10 cellular contexts compared by ENCODE assay signal in the genomic region with DNA sequence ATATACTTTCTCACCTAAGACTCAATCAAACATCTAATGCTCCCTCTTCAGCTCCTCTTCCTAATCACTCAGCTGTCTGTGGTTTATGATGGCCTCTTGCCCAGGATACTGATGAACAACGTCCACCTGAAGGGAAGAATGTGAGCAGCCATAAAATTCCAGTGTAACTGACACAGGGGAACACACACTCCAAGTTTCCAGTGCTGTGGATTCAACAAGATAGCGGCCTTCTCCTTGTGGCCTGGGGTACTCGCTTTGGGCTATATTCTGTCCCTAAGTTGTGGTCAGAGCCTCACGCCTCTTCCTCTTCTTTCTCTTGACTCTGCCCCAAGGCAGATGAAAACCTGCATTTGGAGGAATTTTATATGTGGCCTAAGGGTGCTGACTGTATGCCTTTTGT. TPM values are rescaled to one million over a fixed set of nuclear protein-coding genes. Genes with fewer than 3 reads are reported as not detected.
A peak's percentile ranks its signal among the peaks of the same experiment; 100 is the strongest.
DNase-seq lines count a peak whose midpoint lies in the region; ATAC-seq lines count a peak whose summit lies in the region.
"Had no signal": no experiment of that assay in that cellular context is flagged by ENCODE, and none has a peak within 500 bp of the region (broad histone marks: within the 10 kb centered on the region; RNA-seq: fewer than 3 reads in every experiment).

No MANE protein-coding gene starts in this region.

- H3K4me1 ChIP-seq in CD4-positive, CD25-positive, alpha-beta regulatory T cell (ENCODE audit: control insufficient read depth, insufficient read depth, low read length, poor library complexity, severe bottlenecking), result peaks cover 56% of the 10 kb centered on the region

- no peak overlapping the region for H3K4me3 ChIP-seq in CD4-positive, CD25-positive, alpha-beta regulatory T cell (ENCODE audit: low read depth, low read length)
- H3K4me3 ChIP-seq: smooth muscle cell had no signal

- no peaks in the 10 kb centered on the region for H3K36me3 ChIP-seq in CD4-positive, CD25-positive, alpha-beta regulatory T cell (ENCODE audit: control insufficient read depth, insufficient read depth, low read length)

- peaks cover 2% of the 10 kb centered on the region for H3K36me3 Mint-ChIP-seq in CD4-positive, CD25-positive, alpha-beta regulatory T cell
- H3K36me3 Mint-ChIP-seq in activated naive CD8-positive, alpha-beta T cell, result peaks cover 7% of the 10 kb centered on the region

- peaks cover 52 to 98% (median 78%) of the 10 kb centered on the region in 4 donors for H3K4me1 Mint-ChIP-seq in CD4-positive, CD25-positive, alpha-beta regulatory T cell
- peaks cover 91% of the 10 kb centered on the region for H3K4me1 Mint-ChIP-seq in activated naive CD8-positive, alpha-beta T cell (ENCODE audit: low read depth)

- H3K27me3 Mint-ChIP-seq in CD4-positive, CD25-positive, alpha-beta regulatory T cell, result no peaks in the 10 kb centered on the region
- H3K27me3 Mint-ChIP-seq in activated naive CD8-positive, alpha-beta T cell, result no peaks in the 10 kb centered on the region

- peak overlapping the region; percentile 88 to 94 (median 90) for H3K27ac Mint-ChIP-seq in CD4-positive, CD25-positive, alpha-beta regulatory T cell
- H3K27ac Mint-ChIP-seq in activated naive CD8-positive, alpha-beta T cell, result peak overlapping the region; percentile 79

- H3K4me3 Mint-ChIP-seq in CD4-positive, CD25-positive, alpha-beta regulatory T cell, result peak overlapping the region in 1 of 4 donors; percentile 48
- H3K4me3 Mint-ChIP-seq in activated naive CD8-positive, alpha-beta T cell, result no peak overlapping the region

- H3K27me3 ChIP-seq in CD4-positive, CD25-positive, alpha-beta regulatory T cell (ENCODE audit: control insufficient read depth, insufficient read depth, low read length), result no peaks in the 10 kb centered on the region

- H3K27ac ChIP-seq in CD4-positive, CD25-positive, alpha-beta regulatory T cell (ENCODE audit: insufficient read depth, low read length, poor library complexity, severe bottlenecking), result peak overlapping the region; percentile 44

- H3K9me3 Mint-ChIP-seq in CD4-positive, CD25-positive, alpha-beta regulatory T cell, result peaks cover 0 to 7% (median 0%) of the 10 kb centered on the region in 7 donors
- no peaks in the 10 kb centered on the region for H3K9me3 Mint-ChIP-seq in activated naive CD8-positive, alpha-beta T cell (ENCODE audit: low read depth)

- in situ Hi-C loops in ACHN (cut with HindIII; ENCODE audit: low pct_ligation_motif_present, low pct_unique_long_range_greater_than_20kb, low sequenced_read_pairs), result no loop called here

- H3K9me3 ChIP-seq in CD4-positive, CD25-positive, alpha-beta regulatory T cell (ENCODE audit: control insufficient read depth in 2 of 2, low read length in 2 of 2), result no peaks in the 10 kb centered on the region

- no peak for DNase-seq in CD4-positive, CD25-positive, alpha-beta regulatory T cell
- DNase-seq in HT1080 (ENCODE audit: low read depth) (peak; percentile 40), myocyte (ENCODE audit: low read depth) (peak; percentile 46), ACHN (no peak), NCI-H2171 treated with DMSO at 0.1 percent for 48 hours (lab: John Stamatoyannopoulos, UW) (no peak), SW480 (ENCODE audit: low spot score) (no peak)
- DNase-seq: NCI-H446 had no signal

- no peak for ATAC-seq in CD4-positive, CD25-positive, alpha-beta regulatory T cell (ENCODE audit: low read depth in 2 of 2)
- no peak for ATAC-seq in HG02852 (IDR thresholded peaks at IDR 0.05; ENCODE audit: unreplicated experiment)

RNA-seq across cellular contexts. Expression of a gene that starts 11.7 kb away (rescaled TPM):
- 87.8 TPM for total RNA-seq in CD4-positive, CD25-positive, alpha-beta regulatory T cell
- polyA plus RNA-seq in CD4-positive, CD25-positive, alpha-beta regulatory T cell, result 10 to 100 TPM; 18.8 to 21.7 (median 20.6) TPM
- 14.5 and 23.6 TPM in 2 replicates for total RNA-seq in HT1080 (2014; rRNA removed; shearing (Covaris generic))
- 85.6 and 105 TPM in 2 replicates for polyA plus RNA-seq in HT1080 (2015; cell fraction: cytosol; rRNA removed)
- 64.6 and 67.9 TPM in 2 replicates for polyA plus RNA-seq in HT1080 (2015; cell fraction: nucleus; rRNA removed)
- total RNA-seq in myocyte, result 36.5 and 39.4 TPM in 2 replicates
- 118 TPM for polyA plus RNA-seq in myocyte (2012)

Comparison
In these comparisons a context has a peak if more than half of its experiments do, and no peak if none do; other contexts are left out.
1. DNase-seq: peak in HT1080 (single experiment) and myocyte (single experiment); none in CD4-positive, CD25-positive, alpha-beta regulatory T cell (0 of 3), ACHN (single experiment), NCI-H2171 treated with DMSO at 0.1 percent for 48 hours (single experiment) and SW480 (single experiment).